19 cellular contexts compared by ENCODE assay signal in genomic region chr12:66775941-66776340, GRCh38.
DNase-seq lines count a peak whose midpoint lies in the region; ATAC-seq and TF ChIP-seq lines count a peak whose summit lies in the region.
"Had no signal": no experiment of that assay in that cellular context is flagged by ENCODE, and none has a peak within 500 bp of the region (broad histone marks: within the 10 kb centered on the region; RNA-seq: fewer than 3 reads in every experiment).

No MANE protein-coding gene starts in this region.

- no peaks in the 10 kb centered on the region for H3K4me1 ChIP-seq in endodermal cell (ENCODE audit: control insufficient read depth, insufficient read depth, low read length)
- H3K4me1 ChIP-seq: BLaER1, SJCRH30 had no signal

- no peak overlapping the region for H3K27ac ChIP-seq in endodermal cell (ENCODE audit: low read depth, low read length)
- H3K27ac ChIP-seq: BLaER1, RWPE1, SJCRH30 had no signal

- H3K36me3 Mint-ChIP-seq in endodermal cell (ENCODE audit: low read depth) (no peaks in the 10 kb centered on the region), nephron (ENCODE audit: low read depth) (no peaks in the 10 kb centered on the region)

- H3K27me3 Mint-ChIP-seq in endodermal cell (ENCODE audit: insufficient read depth), result peaks cover 18% of the 10 kb centered on the region
- H3K27me3 Mint-ChIP-seq in nephron (ENCODE audit: low read depth), result no peaks in the 10 kb centered on the region

- no peak overlapping the region for H3K4me3 ChIP-seq in endodermal cell (ENCODE audit: low read length)
- H3K4me3 ChIP-seq: BLaER1, SJCRH30 had no signal

- no peak for TF ChIP-seq CTCF in endodermal cell (conservative IDR thresholded peaks at IDR 0.05)
- no peak for TF ChIP-seq CTCF in nephron (IDR thresholded peaks at IDR 0.05; ENCODE audit: unreplicated experiment in 3 of 3)

- DNase-seq in NCI-H1417 (lab: John Stamatoyannopoulos, UW), result peak in 2 of 3 experiments; percentile 22 to 69
- DNase-seq in NCI-H1417 treated with DMSO at 0.1 percent for 48 hours (lab: John Stamatoyannopoulos, UW), result no peak
- DNase-seq in NCI-H226, result peak; percentile 33
- DNase-seq in endodermal cell, result no peak
- DNase-seq in cortex of kidney (lab: John Stamatoyannopoulos, UW), result no peak
- DNase-seq in activated CD4-positive, alpha-beta T cell treated with anti-CD3 and anti-CD28 coated beads, Interleukin-2, amount 50 U/mL, for 1 hour, result no peak
- DNase-seq: 8988T, H7, IMR-90, Karpas-422, MM.1S, NCI-H1105, NCI-H1930, NCI-H524 treated with DMSO at 0.1 percent for 48 hours, SJCRH30 had no signal

- no peaks in the 10 kb centered on the region for H3K36me3 ChIP-seq in endodermal cell (ENCODE audit: control insufficient read depth, insufficient read depth, low read length)
- H3K36me3 ChIP-seq: BLaER1, SJCRH30 had no signal

- no peak overlapping the region for H3K9ac ChIP-seq in endodermal cell (ENCODE audit: extremely low read depth, low read length, poor library complexity, severe bottlenecking)
- H3K9ac ChIP-seq: BLaER1 had no signal

- no peaks in the 10 kb centered on the region for H3K27me3 ChIP-seq in endodermal cell (ENCODE audit: control insufficient read depth, insufficient read depth, low read length, poor library complexity, severe bottlenecking)
- H3K27me3 ChIP-seq: BLaER1, SJCRH30 had no signal

- no peaks in the 10 kb centered on the region for H3K9me3 ChIP-seq in endodermal cell (ENCODE audit: control insufficient read depth, low read length)
- H3K9me3 ChIP-seq: BLaER1, SJCRH30 had no signal

- 71% methylated on average over 2 of the region's 2 CpGs; no CpG with 5 or more reads in 1 of the 2 experiments for WGBS in endodermal cell (ENCODE audit: insufficient coverage in 1 of 2, insufficient read length in 1 of 2), 2 experiments

- H3K4me3 Mint-ChIP-seq in endodermal cell (no peak overlapping the region), nephron (no peak overlapping the region)

- H3K9me3 Mint-ChIP-seq in endodermal cell (no peaks in the 10 kb centered on the region), nephron (no peaks in the 10 kb centered on the region)

- no peak for ATAC-seq in HG03378 (IDR thresholded peaks at IDR 0.05; ENCODE audit: unreplicated experiment)

- peaks cover 1% of the 10 kb centered on the region for H3K4me1 Mint-ChIP-seq in endodermal cell
- peaks cover 13% of the 10 kb centered on the region for H3K4me1 Mint-ChIP-seq in nephron

- H3K27ac Mint-ChIP-seq in endodermal cell (peak overlapping the region; percentile 16), nephron (peak overlapping the region in 2 of 3 experiments; percentile 23 to 41)

Comparison
In these comparisons a context has a peak if more than half of its experiments do, and no peak if none do; other contexts are left out.
1. DNase-seq: peak in NCI-H1417 (2 of 3) and NCI-H226 (single experiment); none in NCI-H1417 treated with DMSO at 0.1 percent for 48 hours (single experiment), endodermal cell (single experiment), cortex of kidney (single experiment) and activated CD4-positive, alpha-beta T cell treated with anti-CD3 and anti-CD28 coated beads, Interleukin-2, amount 50 U/mL, for 1 hour (single experiment).